ENCODE assay signal across 20 cellular contexts in the genomic region with DNA sequence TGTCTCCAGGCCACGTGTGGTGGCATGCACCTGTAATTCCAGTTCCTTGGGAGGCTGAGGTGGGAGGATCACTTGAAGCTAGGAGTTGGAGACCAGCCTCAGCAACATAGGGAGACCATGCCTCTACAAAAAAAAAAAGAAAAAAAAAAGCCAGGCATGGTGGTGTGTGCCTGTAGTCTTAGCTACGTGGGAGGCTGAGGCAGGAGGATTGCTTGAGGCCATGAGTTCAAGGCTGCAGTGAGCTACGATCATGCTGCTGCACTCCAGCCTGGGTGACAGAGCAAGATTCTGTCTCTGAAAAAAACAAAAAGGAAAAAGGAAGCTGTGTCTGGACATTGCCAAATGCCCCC.
"Had no signal": no experiment of that assay in that cellular context is flagged by ENCODE, and none has a peak within 500 bp of the region (broad histone marks: within the 10 kb centered on the region; RNA-seq: fewer than 3 reads in every experiment).

No MANE protein-coding gene starts in this region.

- DNase-seq: activated CD4-positive, alpha-beta T cell treated with anti-CD3 and anti-CD28 coated beads for 4 hours; activated CD4-positive, alpha-beta T cell treated with anti-CD3 and anti-CD28 coated beads, Interleukin-2, amount 50 U/mL, for 48 hours; activated CD4-positive, CD25-positive, alpha-beta regulatory T cell; activated CD8-positive, alpha-beta memory T cell treated with anti-CD3 and anti-CD28 coated beads, Interleukin-2, amount 50 U/mL, for 48 hours; activated naive CD4-positive, alpha-beta T cell treated with Interleukin-2 at 50 U/mL for 16 hours; activated naive CD8-positive, alpha-beta T cell treated with anti-CD3 and anti-CD28 coated beads for 36 hours; activated T-cell treated with anti-CD3 and anti-CD28 coated beads, Interleukin-2, amount 50 U/mL, for 48 hours; amniotic stem cell; endodermal cell; naive thymus-derived CD4-positive, alpha-beta T cell; sigmoid colon; stimulated activated CD4-positive, alpha-beta T cell treated with anti-CD3 and anti-CD28 coated beads, Interleukin-2, amount 100 ng/mL, for 48 hours; stimulated activated CD8-positive, alpha-beta memory T cell treated with anti-CD3 and anti-CD28 coated beads, Interleukin-4, amount 100 ng/mL, for 48 hours; stimulated activated naive B cell treated with anti-CD40 and anti-IgM and Interleukin-4, amounts not matched to agents 10 μg/mL and 1 μg/mL and 100 μg/mL, for 72 hours; T1000; trophoblast cell had no signal

- H3K36me3 ChIP-seq: sigmoid colon had no signal

- H3K27ac Mint-ChIP-seq: activated naive CD8-positive, alpha-beta T cell treated with anti-CD3 and anti-CD28 coated beads for 36 hours; endodermal cell; stimulated activated naive B cell treated with anti-CD40 and anti-IgM and Interleukin-4, amounts not matched to agents 10 μg/mL and 1 μg/mL and 100 μg/mL, for 72 hours; T-helper 1 cell treated with Interleukin-12 subunit alpha and Interleukin-12 subunit beta and Interleukin-4 antibody, amounts not matched to agents 30 μg/mL and 1 μg/mL, for 36 hours had no signal

- H3K9me3 ChIP-seq: sigmoid colon had no signal

- ATAC-seq: naive thymus-derived CD4-positive, alpha-beta T cell; stimulated activated naive B cell treated with anti-CD40 and anti-IgM and Interleukin-4, amounts not matched to agents 10 μg/mL and 1 μg/mL and 100 μg/mL, for 72 hours had no signal

- H3K4me3 ChIP-seq: coronary artery, lung, sigmoid colon had no signal

- H3K27me3 ChIP-seq: sigmoid colon had no signal

- H3K4me3 Mint-ChIP-seq: activated naive CD8-positive, alpha-beta T cell treated with anti-CD3 and anti-CD28 coated beads for 36 hours; endodermal cell; naive thymus-derived CD4-positive, alpha-beta T cell; neural crest cell; stimulated activated naive B cell treated with anti-CD40 and anti-IgM and Interleukin-4, amounts not matched to agents 10 μg/mL and 1 μg/mL and 100 μg/mL, for 72 hours; T-helper 1 cell treated with Interleukin-12 subunit alpha and Interleukin-12 subunit beta and Interleukin-4 antibody, amounts not matched to agents 30 μg/mL and 1 μg/mL, for 36 hours had no signal

- H3K9me3 Mint-ChIP-seq: activated naive CD8-positive, alpha-beta T cell treated with anti-CD3 and anti-CD28 coated beads for 36 hours; endodermal cell; neural crest cell; stimulated activated naive B cell treated with anti-CD40 and anti-IgM and Interleukin-4, amounts not matched to agents 10 μg/mL and 1 μg/mL and 100 μg/mL, for 72 hours; T-helper 1 cell treated with Interleukin-12 subunit alpha and Interleukin-12 subunit beta and Interleukin-4 antibody, amounts not matched to agents 30 μg/mL and 1 μg/mL, for 36 hours had no signal

- H3K27me3 Mint-ChIP-seq: activated naive CD8-positive, alpha-beta T cell treated with anti-CD3 and anti-CD28 coated beads for 36 hours; naive thymus-derived CD4-positive, alpha-beta T cell; stimulated activated naive B cell treated with anti-CD40 and anti-IgM and Interleukin-4, amounts not matched to agents 10 μg/mL and 1 μg/mL and 100 μg/mL, for 72 hours had no signal

- H3K27ac ChIP-seq: coronary artery, sigmoid colon had no signal
